In genomic region chr13:39047560-39047959, GRCh38 we compare ENCODE assay signal across 15 cellular contexts.
DNase-seq lines count a peak whose midpoint lies in the region; ATAC-seq, FAIRE-seq and TF ChIP-seq lines count a peak whose summit lies in the region.
"Had no signal": no experiment of that assay in that cellular context is flagged by ENCODE, and none has a peak within 500 bp of the region (broad histone marks: within the 10 kb centered on the region; RNA-seq: fewer than 3 reads in every experiment).

No MANE protein-coding gene starts in this region.

- DNase-seq in NCI-H748 (lab: John Stamatoyannopoulos, UW; ENCODE audit: unreplicated experiment) (peak; percentile 15), NCI-H748 treated with DMSO at 0.1 percent for 48 hours (lab: John Stamatoyannopoulos, UW) (no peak), RWPE2 (ENCODE audit: low spot score) (no peak), foreskin fibroblast (no peak), GM19239 (ENCODE audit: insufficient read length, low spot score) (no peak)
- no peak for DNase-seq in stimulated activated effector memory CD8-positive, alpha-beta T cell treated with anti-CD3 and anti-CD28 coated beads, Interleukin-12 subunit alpha, Interleukin-12 subunit beta, amount 100 ng/mL, for 72 hours (ENCODE audit: low spot score in 2 of 2)
- DNase-seq: activated CD8-positive, alpha-beta T cell treated with anti-CD3 and anti-CD28 coated beads for 36 hours; NCI-H1105 treated with DMSO at 0.1 percent for 48 hours; psoas muscle; T-helper 17 cell had no signal

- ATAC-seq in RWPE2 (ENCODE audit: low read depth) (peak; percentile 33; the same call in 1 of the 3 replicates), HG02970 (IDR thresholded peaks at IDR 0.05; ENCODE audit: low FRiP score, unreplicated experiment) (no peak), HG03378 (IDR thresholded peaks at IDR 0.05; ENCODE audit: unreplicated experiment) (no peak)
- no peak for ATAC-seq in stimulated activated effector memory CD8-positive, alpha-beta T cell treated with anti-CD3 and anti-CD28 coated beads, Interleukin-12 subunit alpha, Interleukin-12 subunit beta, amount 100 ng/mL, for 72 hours
- ATAC-seq: activated CD8-positive, alpha-beta T cell treated with anti-CD3 and anti-CD28 coated beads for 36 hours; activated naive CD4-positive, alpha-beta T cell treated with anti-CD3 and anti-CD28 coated beads, Interleukin-2, amount 50 U/mL, for 72 hours; psoas muscle; T-helper 17 cell had no signal

- H3K4me3 ChIP-seq in RWPE2 (ENCODE audit: severe bottlenecking), result no peak overlapping the region
- no peak overlapping the region for H3K4me3 ChIP-seq in foreskin fibroblast (ENCODE audit: low read depth in 1 of 2, low read length in 2 of 2)
- H3K4me3 ChIP-seq: psoas muscle had no signal

- peaks cover 17% of the 10 kb centered on the region for H3K36me3 ChIP-seq in RWPE2 (ENCODE audit: low read depth)

- no peaks in the 10 kb centered on the region for H3K9me3 Mint-ChIP-seq in stimulated activated effector memory CD8-positive, alpha-beta T cell treated with anti-CD3 and anti-CD28 coated beads, Interleukin-12 subunit alpha, Interleukin-12 subunit beta, amount 100 ng/mL, for 72 hours
- H3K9me3 Mint-ChIP-seq: activated CD8-positive, alpha-beta T cell treated with anti-CD3 and anti-CD28 coated beads for 36 hours; activated naive CD4-positive, alpha-beta T cell treated with anti-CD3 and anti-CD28 coated beads, Interleukin-2, amount 50 U/mL, for 72 hours; dendritic cell treated with granulocyte-macrophage colony-stimulating factor and Interleukin-4, amounts not matched to agents 40 ng/mL and 50 ng/mL, for 4 days had no signal

- FAIRE-seq in GM19239 (lab: Jason Lieb, UNC), result no peak
- FAIRE-seq: G401.6 had no signal

- no peaks in the 10 kb centered on the region for H3K27me3 ChIP-seq in RWPE2 (ENCODE audit: insufficient read depth, poor library complexity, severe bottlenecking)

- H3K36me3 Mint-ChIP-seq in stimulated activated effector memory CD8-positive, alpha-beta T cell treated with anti-CD3 and anti-CD28 coated beads, Interleukin-12 subunit alpha, Interleukin-12 subunit beta, amount 100 ng/mL, for 72 hours, result peaks cover 35% of the 10 kb centered on the region

- H3K27ac Mint-ChIP-seq in stimulated activated effector memory CD8-positive, alpha-beta T cell treated with anti-CD3 and anti-CD28 coated beads, Interleukin-12 subunit alpha, Interleukin-12 subunit beta, amount 100 ng/mL, for 72 hours, result peak overlapping the region; percentile 56
- H3K27ac Mint-ChIP-seq: activated CD8-positive, alpha-beta T cell treated with anti-CD3 and anti-CD28 coated beads for 36 hours; activated naive CD4-positive, alpha-beta T cell treated with anti-CD3 and anti-CD28 coated beads, Interleukin-2, amount 50 U/mL, for 72 hours; dendritic cell treated with granulocyte-macrophage colony-stimulating factor and Interleukin-4, amounts not matched to agents 40 ng/mL and 50 ng/mL, for 4 days; T-helper 17 cell had no signal

- H3K4me1 Mint-ChIP-seq in stimulated activated effector memory CD8-positive, alpha-beta T cell treated with anti-CD3 and anti-CD28 coated beads, Interleukin-12 subunit alpha, Interleukin-12 subunit beta, amount 100 ng/mL, for 72 hours, result no peaks in the 10 kb centered on the region

- H3K27ac ChIP-seq in RWPE2 (ENCODE audit: poor library complexity, severe bottlenecking), result no peak overlapping the region
- H3K27ac ChIP-seq: psoas muscle had no signal

- no peaks in the 10 kb centered on the region for H3K4me1 ChIP-seq in RWPE2 (ENCODE audit: insufficient read depth, poor library complexity, severe bottlenecking)
- H3K4me1 ChIP-seq: psoas muscle had no signal

- TF ChIP-seq CTCF in RWPE2 (IDR thresholded peaks at IDR 0.05; ENCODE audit: poor library complexity, severe bottlenecking) (no peak), foreskin fibroblast (IDR thresholded peaks at IDR 0.05; ENCODE audit: low read depth, low read length) (peak; percentile 3)

- H3K4me3 Mint-ChIP-seq in stimulated activated effector memory CD8-positive, alpha-beta T cell treated with anti-CD3 and anti-CD28 coated beads, Interleukin-12 subunit alpha, Interleukin-12 subunit beta, amount 100 ng/mL, for 72 hours, result no peak overlapping the region
- H3K4me3 Mint-ChIP-seq: activated CD8-positive, alpha-beta T cell treated with anti-CD3 and anti-CD28 coated beads for 36 hours; dendritic cell treated with granulocyte-macrophage colony-stimulating factor and Interleukin-4, amounts not matched to agents 40 ng/mL and 50 ng/mL, for 4 days; T-helper 17 cell had no signal

- no peaks in the 10 kb centered on the region for H3K9me3 ChIP-seq in RWPE2 (ENCODE audit: severe bottlenecking)
- H3K9me3 ChIP-seq: psoas muscle had no signal
